1 cellular context compared by ENCODE assay signal in genomic region chr16:70730016-70730415, GRCh38.
A peak's percentile ranks its signal among the peaks of the same experiment; 100 is the strongest.
TF ChIP-seq lines count a peak whose summit lies in the region.

No MANE protein-coding gene starts in this region.

TF ChIP-seq in HepG2, 621 proteins besides CTCF, POLR2A, EP300 and RAD21:
- no peak for TF ChIP-seq SP5 (CRISPR knock-in tag; IDR thresholded peaks at IDR 0.05; ENCODE audit: borderline replicate concordance, low read depth)
- peak; percentile 20 for TF ChIP-seq RBM22 (optimal IDR thresholded peaks at IDR 0.05; ENCODE audit: low read length)
